ENCODE assay signal across 9 cellular contexts in the genomic region with DNA sequence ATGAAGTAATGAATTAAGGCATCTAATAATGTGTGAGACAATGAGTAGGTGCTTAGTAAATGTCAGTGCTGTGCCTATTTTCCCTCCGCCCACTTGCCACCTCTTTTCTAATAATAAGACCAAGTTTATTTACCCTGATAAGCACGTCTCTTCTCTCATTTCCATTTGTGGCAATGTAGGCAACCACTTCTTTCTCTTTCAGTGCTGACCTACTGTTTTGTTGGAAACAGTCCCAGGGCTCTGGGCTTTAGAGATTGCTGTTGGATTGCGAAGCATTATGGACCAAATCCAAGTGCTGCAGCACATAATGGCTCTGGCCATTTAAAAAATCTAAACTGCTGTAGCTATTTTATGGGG.
DNase-seq lines count a peak whose midpoint lies in the region; ATAC-seq and TF ChIP-seq lines count a peak whose summit lies in the region.
"Had no signal": no experiment of that assay in that cellular context is flagged by ENCODE, and none has a peak within 500 bp of the region (broad histone marks: within the 10 kb centered on the region; RNA-seq: fewer than 3 reads in every experiment).

No MANE protein-coding gene starts in this region.

- 12% methylated on average over 3 of the region's 3 CpGs for WGBS in esophagus muscularis mucosa

- H3K4me1 ChIP-seq in esophagus muscularis mucosa (peaks cover 24 to 29% (median 28%) of the 10 kb centered on the region in 4 donors), rectal smooth muscle tissue (ENCODE audit: control insufficient read depth, insufficient read depth, low read length) (peaks cover 12% of the 10 kb centered on the region)

- TF ChIP-seq POLR2A in esophagus muscularis mucosa (IDR thresholded peaks at IDR 0.05; ENCODE audit: low read depth): no peak

- no peak for TF ChIP-seq CTCF in esophagus muscularis mucosa (IDR thresholded peaks at IDR 0.05)

- TF ChIP-seq EP300 in esophagus muscularis mucosa (IDR thresholded peaks at IDR 0.05): no peak

- no peaks in the 10 kb centered on the region for H3K9me3 ChIP-seq in esophagus muscularis mucosa

- H3K4me3 ChIP-seq in esophagus muscularis mucosa: no peak overlapping the region
- H3K4me3 ChIP-seq in rectal smooth muscle tissue (ENCODE audit: low read length): no peak overlapping the region

- H3K27ac ChIP-seq in esophagus muscularis mucosa (replicated peaks in 1 of 4): peak overlapping the region; percentile 16 to 73 (median 58)
- H3K27ac ChIP-seq in rectal smooth muscle tissue (ENCODE audit: low read depth, low read length): peak overlapping the region; percentile 76
- H3K27ac ChIP-seq: KMS-11 had no signal

- H3K9ac ChIP-seq in rectal smooth muscle tissue (ENCODE audit: low read length): no peak overlapping the region
- H3K9ac ChIP-seq: KMS-11 had no signal

- intact Hi-C loops in esophagus muscularis mucosa (cut with DNase I): loop anchor here (10.0 kb wide), 1 partner anchor 567 kb away; no protein-coding TSS in a partner anchor

- H3K27me3 ChIP-seq in esophagus muscularis mucosa: no peaks in the 10 kb centered on the region
- no peaks in the 10 kb centered on the region for H3K27me3 ChIP-seq in rectal smooth muscle tissue (ENCODE audit: control insufficient read depth, insufficient read depth, low read length)

- ATAC-seq in GM21526 (IDR thresholded peaks at IDR 0.05; ENCODE audit: low FRiP score, unreplicated experiment): no peak
- no peak for ATAC-seq in GM19467 (IDR thresholded peaks at IDR 0.05; ENCODE audit: unreplicated experiment)
- ATAC-seq in GM18870 (IDR thresholded peaks at IDR 0.05; ENCODE audit: unreplicated experiment): no peak

- DNase-seq in EL: peak; percentile 57
- peak; percentile 10 for DNase-seq in NCI-H345 treated with DMSO at 0.1 percent for 48 hours (lab: John Stamatoyannopoulos, UW; ENCODE audit: unreplicated experiment)
- no peak for DNase-seq in esophagus muscularis mucosa (ENCODE audit: extremely low spot score)
- no peak for DNase-seq in 8988T

- H3K36me3 ChIP-seq in esophagus muscularis mucosa (no peaks in the 10 kb centered on the region), rectal smooth muscle tissue (ENCODE audit: control insufficient read depth, insufficient read depth, low read length) (no peaks in the 10 kb centered on the region)

Comparison
In these comparisons a context has a peak if more than half of its experiments do, and no peak if none do; other contexts are left out.
1. DNase-seq: peak in EL (single experiment) and NCI-H345 treated with DMSO at 0.1 percent for 48 hours (single experiment); none in esophagus muscularis mucosa (single experiment) and 8988T (single experiment).